1 cellular context compared by ENCODE assay signal in the genomic region with DNA sequence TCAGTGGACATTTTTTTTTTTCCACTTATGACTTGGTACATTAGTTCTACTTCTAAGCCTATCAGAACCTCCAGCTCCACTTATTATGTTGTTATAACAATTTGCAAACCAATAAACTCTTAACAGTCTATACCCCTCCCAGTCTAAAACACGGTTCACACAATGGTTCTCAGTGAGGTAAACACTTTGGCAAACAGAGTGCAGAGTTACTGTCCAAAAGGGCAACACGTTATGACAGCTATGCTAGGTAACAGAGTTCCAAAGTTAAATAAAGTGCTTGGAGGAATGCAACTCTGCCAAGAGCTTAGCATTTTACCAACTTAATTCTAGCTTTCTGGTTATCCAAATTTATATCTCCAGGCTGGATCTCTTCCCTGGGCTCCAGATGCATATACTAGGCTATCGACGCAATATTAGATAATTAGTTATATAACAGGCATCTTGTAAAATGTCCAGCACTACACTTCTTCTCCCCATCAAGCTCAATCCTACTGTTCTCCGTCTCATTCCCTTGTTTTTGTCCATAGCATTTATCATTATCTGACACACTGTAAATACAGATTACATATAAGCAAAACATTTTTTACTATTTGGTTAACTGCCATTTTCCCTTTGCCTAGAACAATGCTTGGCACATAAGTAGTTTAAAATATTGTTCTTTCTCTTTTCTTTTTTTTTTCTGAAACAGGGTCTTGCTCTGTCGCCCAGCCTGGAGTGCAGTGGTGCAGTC.
TF ChIP-seq lines count a peak whose summit lies in the region.

No MANE protein-coding gene starts in this region.

TF ChIP-seq in HepG2, 621 proteins besides CTCF, POLR2A, EP300 and RAD21 (continued from another document and continues in another):
- TF ChIP-seq ARID4A (CRISPR knock-in tag; IDR thresholded peaks at IDR 0.05; ENCODE audit: borderline replicate concordance) (peak; percentile 35; the same call in 1 of the 2 replicates), JUNB (CRISPR knock-in tag; IDR thresholded peaks at IDR 0.05; ENCODE audit: borderline replicate concordance) (no peak), ZSCAN20 (CRISPR knock-in tag; IDR thresholded peaks at IDR 0.05; ENCODE audit: borderline replicate concordance) (no peak), ZNF280B (CRISPR knock-in tag; IDR thresholded peaks at IDR 0.05; ENCODE audit: borderline replicate concordance) (no peak), ZNF83 (CRISPR knock-in tag; IDR thresholded peaks at IDR 0.05; ENCODE audit: borderline replicate concordance) (no peak), TBX2 (CRISPR knock-in tag; IDR thresholded peaks at IDR 0.05; ENCODE audit: borderline replicate concordance) (peak; percentile 54), ZNF816 (CRISPR knock-in tag; IDR thresholded peaks at IDR 0.05; ENCODE audit: borderline replicate concordance) (no peak), FOXO1 (CRISPR knock-in tag; IDR thresholded peaks at IDR 0.05) (peak; percentile 86), ZNF768 (CRISPR knock-in tag; IDR thresholded peaks at IDR 0.05) (no peak), ZNF660 (CRISPR knock-in tag; IDR thresholded peaks at IDR 0.05; ENCODE audit: borderline replicate concordance, low read depth) (no peak), ZNF766 (CRISPR knock-in tag; IDR thresholded peaks at IDR 0.05; ENCODE audit: borderline replicate concordance) (no peak), ARNT2 (CRISPR knock-in tag; IDR thresholded peaks at IDR 0.05; ENCODE audit: low read depth) (no peak), ZNF333 (CRISPR knock-in tag; IDR thresholded peaks at IDR 0.05; ENCODE audit: borderline replicate concordance) (no peak), ATM (IDR thresholded peaks at IDR 0.05; ENCODE audit: borderline replicate concordance) (no peak), MAZ (IDR thresholded peaks at IDR 0.05; ENCODE audit: borderline replicate concordance, low read depth, low read length) (no peak), MAZ (CRISPR knock-in tag; IDR thresholded peaks at IDR 0.05; ENCODE audit: low read depth) (no peak), SOX6 (IDR thresholded peaks at IDR 0.05) (no peak), SOX6 (CRISPR knock-in tag; IDR thresholded peaks at IDR 0.05) (peak; percentile 89), MATR3 (CRISPR knock-in tag; IDR thresholded peaks at IDR 0.05) (no peak), ZBTB8A (CRISPR knock-in tag; IDR thresholded peaks at IDR 0.05; ENCODE audit: borderline replicate concordance, low read depth) (no peak), ZNF24 (IDR thresholded peaks at IDR 0.05) (no peak), SIX4 (CRISPR knock-in tag; IDR thresholded peaks at IDR 0.05) (0 out of 2 replicates have a peak, but pooled peaks have one; percentile 21), TGIF2 (CRISPR knock-in tag; IDR thresholded peaks at IDR 0.05) (peak; percentile 78; the same call in 1 of the 2 replicates), KDM6A (CRISPR knock-in tag; IDR thresholded peaks at IDR 0.05; ENCODE audit: low read depth) (peak; percentile 54; the same call in 1 of the 2 replicates), ATF7-NPFF (CRISPR knock-in tag; IDR thresholded peaks at IDR 0.05; ENCODE audit: low read depth) (no peak), SNAPC2 (CRISPR knock-in tag; IDR thresholded peaks at IDR 0.05) (no peak), HNF4G (IDR thresholded peaks at IDR 0.05; ENCODE audit: borderline replicate concordance, low read depth, low read length) (peak; percentile 79; the same call in 1 of the 2 replicates), HNF4G (CRISPR knock-in tag; IDR thresholded peaks at IDR 0.05; ENCODE audit: borderline replicate concordance, low read depth) (no peak), LCORL (IDR thresholded peaks at IDR 0.05) (no peak), LCORL (CRISPR knock-in tag; IDR thresholded peaks at IDR 0.05) (peak; percentile 50; the same call in 1 of the 2 replicates), CREM (IDR thresholded peaks at IDR 0.05) (peak; percentile 44; the same call in 1 of the 2 replicates), CREM (CRISPR knock-in tag; IDR thresholded peaks at IDR 0.05) (no peak), ZNF512B (CRISPR knock-in tag; IDR thresholded peaks at IDR 0.05; ENCODE audit: borderline replicate concordance) (no peak), PLRG1 (conservative IDR thresholded peaks at IDR 0.05) (no peak), FOXP1 (IDR thresholded peaks at IDR 0.05) (peak; percentile 88), FOXP1 (CRISPR knock-in tag; IDR thresholded peaks at IDR 0.05) (peak; percentile 97), ASH2L (IDR thresholded peaks at IDR 0.05; ENCODE audit: insufficient read length, low read depth, low read length) (peak; percentile 74), SMAD9 (CRISPR knock-in tag; IDR thresholded peaks at IDR 0.05) (no peak), ZNF224 (CRISPR knock-in tag; IDR thresholded peaks at IDR 0.05) (no peak), ZNF549 (CRISPR knock-in tag; IDR thresholded peaks at IDR 0.05) (no peak), YY1 (IDR thresholded peaks at IDR 0.05; ENCODE audit: insufficient read depth, insufficient replicate concordance, low read depth, low read length) (no peak), ATF7 (IDR thresholded peaks at IDR 0.05) (no peak), ATF7 (CRISPR knock-in tag; IDR thresholded peaks at IDR 0.05) (no peak), HHEX (CRISPR knock-in tag; IDR thresholded peaks at IDR 0.05) (no peak), FOXA3 (CRISPR knock-in tag; IDR thresholded peaks at IDR 0.05) (peak; percentile 46; the same call in 1 of the 2 replicates), ZSCAN9 (CRISPR knock-in tag; IDR thresholded peaks at IDR 0.05; ENCODE audit: borderline replicate concordance) (0 out of 2 replicates have a peak, but pooled peaks have one; percentile 65), CBFB (CRISPR knock-in tag; IDR thresholded peaks at IDR 0.05) (no peak), PPARG (CRISPR knock-in tag; conservative IDR thresholded peaks at IDR 0.05) (no peak), DMAP1 (CRISPR knock-in tag; IDR thresholded peaks at IDR 0.05) (no peak)
- TF ChIP-seq, protein P1, sequence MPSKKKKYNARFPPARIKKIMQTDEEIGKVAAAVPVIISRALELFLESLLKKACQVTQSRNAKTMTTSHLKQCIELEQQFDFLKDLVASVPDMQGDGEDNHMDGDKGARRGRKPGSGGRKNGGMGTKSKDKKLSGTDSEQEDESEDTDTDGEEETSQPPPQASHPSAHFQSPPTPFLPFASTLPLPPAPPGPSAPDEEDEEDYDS (CRISPR knock-in tag; IDR thresholded peaks at IDR 0.05) = peak; percentile 15; the same call in 1 of the 2 replicates
- TF ChIP-seq, protein P2, sequence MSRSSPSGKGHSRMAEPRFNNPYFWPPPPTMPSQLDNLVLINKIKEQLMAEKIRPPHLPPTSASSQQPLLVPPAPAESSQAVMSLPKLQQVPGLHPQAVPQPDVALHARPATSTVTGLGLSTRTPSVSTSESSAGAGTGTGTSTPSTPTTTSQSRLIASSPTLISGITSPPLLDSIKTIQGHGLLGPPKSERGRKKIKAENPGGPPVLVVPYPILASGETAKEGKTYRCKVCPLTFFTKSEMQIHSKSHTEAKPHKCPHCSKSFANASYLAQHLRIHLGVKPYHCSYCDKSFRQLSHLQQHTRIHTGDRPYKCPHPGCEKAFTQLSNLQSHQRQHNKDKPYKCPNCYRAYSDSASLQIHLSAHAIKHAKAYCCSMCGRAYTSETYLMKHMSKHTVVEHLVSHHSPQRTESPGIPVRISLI (CRISPR knock-in tag; IDR thresholded peaks at IDR 0.05; ENCODE audit: borderline replicate concordance) = no peak
- TF ChIP-seq, protein P3, sequence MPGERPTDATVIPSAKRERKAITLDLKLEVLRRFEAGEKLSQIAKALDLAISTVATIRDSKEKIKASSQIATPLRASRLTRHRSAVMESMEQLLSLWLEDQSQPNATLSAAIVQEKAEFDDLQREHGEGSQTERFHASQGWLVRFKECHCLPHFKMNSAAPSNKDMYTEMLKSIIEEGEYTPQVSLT (CRISPR knock-in tag; IDR thresholded peaks at IDR 0.05; ENCODE audit: borderline replicate concordance, low read depth) = no peak
- TF ChIP-seq, protein P4, sequence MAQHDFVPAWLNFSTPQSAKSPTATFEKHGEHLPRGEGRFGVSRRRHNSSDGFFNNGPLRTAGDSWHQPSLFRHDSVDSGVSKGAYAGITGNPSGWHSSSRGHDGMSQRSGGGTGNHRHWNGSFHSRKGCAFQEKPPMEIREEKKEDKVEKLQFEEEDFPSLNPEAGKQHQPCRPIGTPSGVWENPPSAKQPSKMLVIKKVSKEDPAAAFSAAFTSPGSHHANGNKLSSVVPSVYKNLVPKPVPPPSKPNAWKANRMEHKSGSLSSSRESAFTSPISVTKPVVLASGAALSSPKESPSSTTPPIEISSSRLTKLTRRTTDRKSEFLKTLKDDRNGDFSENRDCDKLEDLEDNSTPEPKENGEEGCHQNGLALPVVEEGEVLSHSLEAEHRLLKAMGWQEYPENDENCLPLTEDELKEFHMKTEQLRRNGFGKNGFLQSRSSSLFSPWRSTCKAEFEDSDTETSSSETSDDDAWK (CRISPR knock-in tag; IDR thresholded peaks at IDR 0.05) = no peak
- TF ChIP-seq, protein P5, sequence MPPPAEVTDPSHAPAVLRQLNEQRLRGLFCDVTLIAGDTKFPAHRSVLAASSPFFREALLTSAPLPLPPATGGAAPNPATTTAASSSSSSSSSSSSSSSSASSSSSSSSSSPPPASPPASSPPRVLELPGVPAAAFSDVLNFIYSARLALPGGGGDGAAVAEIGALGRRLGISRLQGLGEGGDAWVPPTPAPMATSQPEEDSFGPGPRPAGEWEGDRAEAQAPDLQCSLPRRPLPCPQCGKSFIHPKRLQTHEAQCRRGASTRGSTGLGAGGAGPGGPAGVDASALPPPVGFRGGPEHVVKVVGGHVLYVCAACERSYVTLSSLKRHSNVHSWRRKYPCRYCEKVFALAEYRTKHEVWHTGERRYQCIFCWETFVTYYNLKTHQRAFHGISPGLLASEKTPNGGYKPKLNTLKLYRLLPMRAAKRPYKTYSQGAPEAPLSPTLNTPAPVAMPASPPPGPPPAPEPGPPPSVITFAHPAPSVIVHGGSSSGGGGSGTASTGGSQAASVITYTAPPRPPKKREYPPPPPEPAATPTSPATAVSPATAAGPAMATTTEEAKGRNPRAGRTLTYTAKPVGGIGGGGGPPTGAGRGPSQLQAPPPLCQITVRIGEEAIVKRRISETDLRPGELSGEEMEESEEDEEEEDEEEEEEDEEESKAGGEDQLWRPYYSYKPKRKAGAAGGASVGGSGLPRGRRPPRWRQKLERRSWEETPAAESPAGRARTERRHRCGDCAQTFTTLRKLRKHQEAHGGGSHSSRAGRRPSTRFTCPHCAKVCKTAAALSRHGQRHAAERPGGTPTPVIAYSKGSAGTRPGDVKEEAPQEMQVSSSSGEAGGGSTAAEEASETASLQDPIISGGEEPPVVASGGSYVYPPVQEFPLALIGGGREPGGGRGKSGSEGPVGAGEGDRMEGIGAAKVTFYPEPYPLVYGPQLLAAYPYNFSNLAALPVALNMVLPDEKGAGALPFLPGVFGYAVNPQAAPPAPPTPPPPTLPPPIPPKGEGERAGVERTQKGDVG (CRISPR knock-in tag; IDR thresholded peaks at IDR 0.05; ENCODE audit: borderline replicate concordance) = no peak
